31 cellular contexts compared by ENCODE assay signal in genomic region chr9:108831496-108832178, GRCh38.
DNase-seq lines count a peak whose midpoint lies in the region; ATAC-seq and TF ChIP-seq lines count a peak whose summit lies in the region.
"Had no signal": no experiment of that assay in that cellular context is flagged by ENCODE, and none has a peak within 500 bp of the region (broad histone marks: within the 10 kb centered on the region; RNA-seq: fewer than 3 reads in every experiment).

No MANE protein-coding gene starts in this region.

- no peak overlapping the region for H3K9ac ChIP-seq in BLaER1 treated with 17β-estradiol and CSF1 and Interleukin-3, amounts not matched to agents 10 nM and 100 nM

- peak overlapping the region in 9 of 11 experiments; percentile 21 to 82 (median 44); a peak in 17 of 22 replicates for H3K4me2 ChIP-seq in BLaER1 treated with 17β-estradiol and CSF1 and Interleukin-3, amounts not matched to agents 10 nM and 100 nM
- H3K4me2 ChIP-seq: A549 had no signal

- peak overlapping the region in 3 of 11 experiments; percentile 3 to 49 (median 43); a peak in 5 of 22 replicates for H3K27ac ChIP-seq in BLaER1 treated with 17β-estradiol and CSF1 and Interleukin-3, amounts not matched to agents 10 nM and 100 nM
- peak overlapping the region; percentile 25; the same call in 1 of the 2 replicates for H3K27ac ChIP-seq in VCaP
- H3K27ac ChIP-seq: A549, ascending aorta, gastroesophageal sphincter, HL-60, left lung, neutrophil, prostate gland had no signal

- no peak for TF ChIP-seq CTCF in VCaP (conservative IDR thresholded peaks at IDR 0.05)

- H3K27me3 ChIP-seq in BLaER1 treated with 17β-estradiol and CSF1 and Interleukin-3, amounts not matched to agents 10 nM and 100 nM: no peaks in the 10 kb centered on the region
- H3K27me3 ChIP-seq: ascending aorta, left lung, neutrophil had no signal

- ATAC-seq in GM21423 (IDR thresholded peaks at IDR 0.05; ENCODE audit: unreplicated experiment) (no peak), HG02973 (IDR thresholded peaks at IDR 0.05; ENCODE audit: unreplicated experiment) (no peak), GM21825 (IDR thresholded peaks at IDR 0.05; ENCODE audit: unreplicated experiment) (no peak), GM19467 (IDR thresholded peaks at IDR 0.05; ENCODE audit: unreplicated experiment) (no peak)
- ATAC-seq: A549; activated CD8-positive, alpha-beta T cell treated with anti-CD3 and anti-CD28 coated beads, Interleukin-2, amount 10 ng/mL, durations not matched to agents 7 days and 5 days; gastroesophageal sphincter; left lung; T-cell had no signal

- H3K9me3 ChIP-seq in BLaER1 treated with 17β-estradiol and CSF1 and Interleukin-3, amounts not matched to agents 10 nM and 100 nM (replicated peaks in 1 of 11): peaks cover 0 to 17% (median 0%) of the 10 kb centered on the region in 11 experiments; a peak in 3 of 22 replicates
- H3K9me3 ChIP-seq: A549, ascending aorta, gastroesophageal sphincter, left lung, neutrophil, prostate gland had no signal

- H4K20me1 ChIP-seq in BLaER1 treated with 17β-estradiol and CSF1 and Interleukin-3, amounts not matched to agents 10 nM and 100 nM: no peaks in the 10 kb centered on the region

- DNase-seq in HS-5 (ENCODE audit: low read depth) (peak; percentile 38), iris pigment epithelial cell (ENCODE audit: low read depth) (peak; percentile 50)
- DNase-seq: activated CD4-positive, CD25-positive, alpha-beta regulatory T cell treated with anti-CD3 and anti-CD28 coated beads, Interleukin-2, amount 50 U/mL, for 72 hours; activated CD8-positive, alpha-beta T cell treated with anti-CD3 and anti-CD28 coated beads, Interleukin-2, amount 10 ng/mL, durations not matched to agents 7 days and 5 days; activated effector memory CD4-positive, alpha-beta T cell treated with Interleukin-2 at 50 U/mL for 16 hours; activated naive CD8-positive, alpha-beta T cell treated with anti-CD3 and anti-CD28 coated beads for 36 hours; AML-193; CD8-positive, alpha-beta memory T cell; central memory CD4-positive, alpha-beta T cell; DMS153; endodermal cell; hippocampal formation; immature natural killer cell; Kasumi-1; left lung; NCI-H1048; NCI-H187 treated with DMSO at 0.1 percent for 48 hours; NCI-H524; T-cell had no signal

- no peak overlapping the region for H3K4me3 ChIP-seq in BLaER1 treated with 17β-estradiol and CSF1 and Interleukin-3, amounts not matched to agents 10 nM and 100 nM
- H3K4me3 ChIP-seq: A549, ascending aorta, gastroesophageal sphincter, left lung, prostate gland had no signal

- H3K36me3 ChIP-seq in BLaER1 treated with 17β-estradiol and CSF1 and Interleukin-3, amounts not matched to agents 10 nM and 100 nM: no peaks in the 10 kb centered on the region
- H3K36me3 ChIP-seq: ascending aorta, gastroesophageal sphincter, left lung, neutrophil, prostate gland had no signal

- peaks cover 24 to 60% (median 50%) of the 10 kb centered on the region in 10 experiments for H3K4me1 ChIP-seq in BLaER1 treated with 17β-estradiol and CSF1 and Interleukin-3, amounts not matched to agents 10 nM and 100 nM
- H3K4me1 ChIP-seq: A549, ascending aorta, gastroesophageal sphincter, left lung, prostate gland had no signal
